8 cellular contexts compared by ENCODE assay signal in the genomic region with DNA sequence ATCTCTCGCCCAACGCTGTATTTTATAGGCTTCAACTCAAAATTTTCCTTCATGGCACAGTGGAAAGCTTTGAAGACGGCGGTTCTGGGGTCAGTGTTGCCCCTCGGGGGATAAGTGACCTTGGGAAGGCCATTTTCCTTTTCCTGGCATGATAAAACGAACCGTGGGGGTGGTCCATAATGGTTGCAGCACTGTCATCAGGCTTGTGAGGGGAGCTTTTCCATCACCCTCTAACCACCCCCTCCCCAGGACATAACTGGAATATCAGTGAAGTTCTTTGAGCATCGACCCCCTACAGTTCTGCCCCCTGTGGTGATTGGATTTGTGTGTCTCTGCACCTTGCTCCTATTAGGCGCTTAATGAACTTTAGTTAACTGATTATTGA.
DNase-seq lines count a peak whose midpoint lies in the region; ATAC-seq, FAIRE-seq and TF ChIP-seq lines count a peak whose summit lies in the region.

No MANE protein-coding gene starts in this region.

- H3K79me2 ChIP-seq in KMS-11 (ENCODE audit: insufficient read depth, low read depth), result no peaks in the 10 kb centered on the region

- DNase-seq in D721Med (ENCODE audit: insufficient read length, low spot score), result no peak
- DNase-seq in HPDE6-E6E7 (ENCODE audit: extremely low spot score), result no peak

- peak overlapping the region; percentile 39 for H2AFZ ChIP-seq in KMS-11 (ENCODE audit: low read depth)

- no peak overlapping the region; the same call in 1 of the 2 replicates for H3K9ac ChIP-seq in KMS-11

- H3K27ac ChIP-seq in KMS-11 (no peak overlapping the region), cingulate gyrus (ENCODE audit: low read depth, low read length) (peak overlapping the region; percentile 98), muscle layer of duodenum (ENCODE audit: low read length) (peak overlapping the region; percentile 99)

- H3K4me2 ChIP-seq in KMS-11, result peak overlapping the region; percentile 68

- no peaks in the 10 kb centered on the region for H3K9me3 ChIP-seq in muscle layer of duodenum (ENCODE audit: control insufficient read depth in 1 of 2, low read length in 2 of 2)

- ATAC-seq in HG02981 (IDR thresholded peaks at IDR 0.05; ENCODE audit: unreplicated experiment) (no peak), HG02852 (IDR thresholded peaks at IDR 0.05; ENCODE audit: unreplicated experiment) (no peak), HG02870 (IDR thresholded peaks at IDR 0.05; ENCODE audit: unreplicated experiment) (no peak)

- peaks cover 10% of the 10 kb centered on the region for H3K4me1 ChIP-seq in KMS-11 (ENCODE audit: low read depth, poor library complexity, severe bottlenecking)
- H3K4me1 ChIP-seq in muscle layer of duodenum (ENCODE audit: control insufficient read depth in 1 of 2, insufficient read depth in 2 of 2, low read length in 2 of 2), result peaks cover 7 to 14% of the 10 kb centered on the region in 2 donors

- no peaks in the 10 kb centered on the region; the same call in 1 of the 2 replicates for H3K27me3 ChIP-seq in KMS-11 (ENCODE audit: insufficient read depth, low read depth)
- H3K27me3 ChIP-seq in muscle layer of duodenum (ENCODE audit: low read depth, low read length), result no peaks in the 10 kb centered on the region

- H4K20me1 ChIP-seq in KMS-11 (ENCODE audit: insufficient read depth), result no peaks in the 10 kb centered on the region

- FAIRE-seq in D721Med (lab: Jason Lieb, UNC), result no peak

- H3K36me3 ChIP-seq in KMS-11 (ENCODE audit: insufficient read depth), result no peaks in the 10 kb centered on the region
- H3K36me3 ChIP-seq in muscle layer of duodenum (ENCODE audit: control insufficient read depth in 1 of 2, insufficient read depth in 2 of 2, low read length in 2 of 2), result peaks cover 0 to 12% of the 10 kb centered on the region in 2 donors

- TF ChIP-seq CTCF in D721Med (IDR thresholded peaks at IDR 0.05; ENCODE audit: insufficient read depth, missing control alignments), result peak; percentile 2
- TF ChIP-seq CTCF in KMS-11 (conservative IDR thresholded peaks at IDR 0.05; ENCODE audit: low read depth, low read length), result no peak

- H3K4me3 ChIP-seq in KMS-11 (IDR thresholded peaks at IDR 0.05; ENCODE audit: insufficient read depth, low read depth, low read length), result no peak overlapping the region
- peak overlapping the region; percentile 59 to 83 for H3K4me3 ChIP-seq in muscle layer of duodenum (ENCODE audit: low read depth in 1 of 2, low read length in 2 of 2)
